ENCODE assay signal across 10 cellular contexts in genomic region chr21:28632718-28633408, GRCh38.
DNase-seq lines count a peak whose midpoint lies in the region; ATAC-seq, FAIRE-seq and TF ChIP-seq lines count a peak whose summit lies in the region.
"Had no signal": no experiment of that assay in that cellular context is flagged by ENCODE, and none has a peak within 500 bp of the region (broad histone marks: within the 10 kb centered on the region; RNA-seq: fewer than 3 reads in every experiment).

No MANE protein-coding gene starts in this region.

- intact Hi-C loops in activated CD4-positive, alpha-beta T cell treated with anti-CD3 and anti-CD28 coated beads for 36 hours (cut with DNase I, micrococcal nuclease): no loop called here
- intact Hi-C loops in endothelial cell of umbilical vein (cut with micrococcal nuclease): loop anchor here (1.0 kb wide), 1 partner anchor 349 kb away; no protein-coding TSS in a partner anchor
- intact Hi-C loops in vagina (cut with DNase I): loop anchor here (10.0 kb wide), 1 partner anchor 1372 kb away; no protein-coding TSS in a partner anchor
- intact Hi-C loops in left colon (cut with DNase I, micrococcal nuclease): no loop called here

- H3K36me3 Mint-ChIP-seq in activated CD4-positive, alpha-beta T cell treated with anti-CD3 and anti-CD28 coated beads for 36 hours (ENCODE audit: low read depth): no peaks in the 10 kb centered on the region

- BruUV-seq in endothelial cell of umbilical vein (replicated peaks; lab: Mats Ljungman, UMichigan): no TSS peak

- TF ChIP-seq POLR2A in endothelial cell of umbilical vein (IDR thresholded peaks at IDR 0.05; ENCODE audit: low read depth, low read length) (no peak), vagina (IDR thresholded peaks at IDR 0.05) (no peak)

- DNase-seq in activated CD4-positive, alpha-beta T cell treated with anti-CD3 and anti-CD28 coated beads for 36 hours: no peak
- no peak for DNase-seq in activated CD4-positive, alpha-beta T cell treated with anti-CD3 and anti-CD28 coated beads, Interleukin-2, amount 50 U/mL, for 48 hours
- DNase-seq in endothelial cell of umbilical vein (ENCODE audit: low read depth, low spot score) (peak; percentile 58), lung (ENCODE audit: low spot score) (no peak), vagina (ENCODE audit: extremely low spot score in 2 of 2) (no peak), left colon (no peak), DMS79 treated with DMSO at 0.1 percent for 48 hours (lab: John Stamatoyannopoulos, UW) (no peak), NCI-H2107 (lab: John Stamatoyannopoulos, UW) (no peak)
- DNase-seq: activated naive CD8-positive, alpha-beta T cell treated with anti-CD3 and anti-CD28 coated beads, Interleukin-2, amount 10 ng/mL, durations not matched to agents 7 days and 5 days had no signal

- TF ChIP-seq CTCF in endothelial cell of umbilical vein (IDR thresholded peaks at IDR 0.05; ENCODE audit: extremely low read depth in 1 of 2, insufficient read depth in 1 of 2, low read depth in 1 of 2, low read length in 2 of 2) (no peak), lung (IDR thresholded peaks at IDR 0.05; ENCODE audit: control extremely low read depth, extremely low read depth) (no peak), vagina (IDR thresholded peaks at IDR 0.05) (no peak)

- H3K79me2 ChIP-seq in endothelial cell of umbilical vein (ENCODE audit: control insufficient read depth, insufficient read depth, low read length): no peaks in the 10 kb centered on the region

- 62% methylated on average over 3 of the region's 3 CpGs for WGBS in lung, 2 donors

- no peak overlapping the region for H2AFZ ChIP-seq in endothelial cell of umbilical vein (ENCODE audit: low read depth, low read length)

- H3K4me3 ChIP-seq in endothelial cell of umbilical vein (replicated peaks in 1 of 3; ENCODE audit: insufficient read depth in 1 of 3, low read depth in 1 of 3, low read length in 3 of 3) (no peak overlapping the region), lung (no peak overlapping the region), vagina (no peak overlapping the region)

- H3K4me1 ChIP-seq in endothelial cell of umbilical vein (ENCODE audit: control insufficient read depth, extremely low read depth, insufficient read depth, low read length) (peaks cover 58% of the 10 kb centered on the region), lung (ENCODE audit: control insufficient read depth in 2 of 2, insufficient read depth in 2 of 2, low read length in 2 of 2) (peaks cover 2 to 16% of the 10 kb centered on the region in 2 donors), vagina (peaks cover 39% of the 10 kb centered on the region)

- H3K9me3 ChIP-seq in endothelial cell of umbilical vein (replicated peaks; ENCODE audit: control insufficient read depth, insufficient read depth, low read length) (no peaks in the 10 kb centered on the region), lung (ENCODE audit: control insufficient read depth in 2 of 2, insufficient read depth in 1 of 2, low read length in 1 of 2) (no peaks in the 10 kb centered on the region), vagina (no peaks in the 10 kb centered on the region)

- H3K27me3 ChIP-seq in endothelial cell of umbilical vein (ENCODE audit: control insufficient read depth in 2 of 2, insufficient read depth in 2 of 2, low read length in 2 of 2) (no peaks in the 10 kb centered on the region), lung (ENCODE audit: control insufficient read depth, insufficient read depth) (no peaks in the 10 kb centered on the region), vagina (no peaks in the 10 kb centered on the region)

- FAIRE-seq in endothelial cell of umbilical vein (lab: Jason Lieb, UNC): peak; percentile 31
- FAIRE-seq: TTC549 had no signal

- H3K27me3 Mint-ChIP-seq in activated CD4-positive, alpha-beta T cell treated with anti-CD3 and anti-CD28 coated beads for 36 hours: no peaks in the 10 kb centered on the region
- H3K27me3 Mint-ChIP-seq: activated naive CD8-positive, alpha-beta T cell treated with anti-CD3 and anti-CD28 coated beads, Interleukin-2, amount 10 ng/mL, durations not matched to agents 7 days and 5 days had no signal

- ATAC-seq in activated CD4-positive, alpha-beta T cell treated with anti-CD3 and anti-CD28 coated beads for 36 hours: peak; percentile 26
- ATAC-seq in lung (ENCODE audit: insufficient read depth, low FRiP score) (no peak), left colon (no peak)

- peak overlapping the region; percentile 74 for H3K9ac ChIP-seq in endothelial cell of umbilical vein (replicated peaks; ENCODE audit: extremely low read depth, insufficient read depth, low read length)

- no peak overlapping the region for H3K4me3 Mint-ChIP-seq in activated CD4-positive, alpha-beta T cell treated with anti-CD3 and anti-CD28 coated beads for 36 hours
- H3K4me3 Mint-ChIP-seq: activated naive CD8-positive, alpha-beta T cell treated with anti-CD3 and anti-CD28 coated beads, Interleukin-2, amount 10 ng/mL, durations not matched to agents 7 days and 5 days had no signal

- no peaks in the 10 kb centered on the region for H4K20me1 ChIP-seq in endothelial cell of umbilical vein (replicated peaks; ENCODE audit: control insufficient read depth, extremely low read depth, insufficient read depth, low read length)

- no peaks in the 10 kb centered on the region for H3K9me3 Mint-ChIP-seq in activated CD4-positive, alpha-beta T cell treated with anti-CD3 and anti-CD28 coated beads for 36 hours (ENCODE audit: low read depth)

- H3K36me3 ChIP-seq in endothelial cell of umbilical vein (ENCODE audit: control insufficient read depth in 2 of 2, extremely low read depth in 1 of 2, insufficient read depth in 2 of 2, low read length in 2 of 2) (no peaks in the 10 kb centered on the region), lung (ENCODE audit: control insufficient read depth in 2 of 2, insufficient read depth in 2 of 2, low read length in 2 of 2) (no peaks in the 10 kb centered on the region), vagina (no peaks in the 10 kb centered on the region)

- peak overlapping the region; percentile 97 for H3K27ac ChIP-seq in endothelial cell of umbilical vein (ENCODE audit: insufficient read depth, low read depth, low read length)
- H3K27ac ChIP-seq in lung (ENCODE audit: low read depth in 1 of 2, low read length in 1 of 2): peak overlapping the region; percentile 46 to 78
- peak overlapping the region; percentile 72 for H3K27ac ChIP-seq in vagina

- peaks cover 21% of the 10 kb centered on the region for H3K4me1 Mint-ChIP-seq in activated CD4-positive, alpha-beta T cell treated with anti-CD3 and anti-CD28 coated beads for 36 hours

- no peaks in the 10 kb centered on the region for H3K9me1 ChIP-seq in endothelial cell of umbilical vein (replicated peaks; ENCODE audit: control insufficient read depth, extremely low read depth, insufficient read depth, low read length)

- H3K4me2 ChIP-seq in endothelial cell of umbilical vein (ENCODE audit: insufficient read depth, low read length): peak overlapping the region; percentile 42

- no peak overlapping the region for H3K27ac Mint-ChIP-seq in activated CD4-positive, alpha-beta T cell treated with anti-CD3 and anti-CD28 coated beads for 36 hours
- H3K27ac Mint-ChIP-seq: activated naive CD8-positive, alpha-beta T cell treated with anti-CD3 and anti-CD28 coated beads, Interleukin-2, amount 10 ng/mL, durations not matched to agents 7 days and 5 days had no signal

- POLR2A ChIA-PET in activated CD4-positive, alpha-beta T cell treated with anti-CD3 and anti-CD28 coated beads for 36 hours (lab: Charles Lee): no interaction called here
- POLR2A ChIA-PET in endothelial cell of umbilical vein (lab: Charles Lee): no interaction called here

- dilution Hi-C loops in endothelial cell of umbilical vein (cut with MboI; ENCODE audit: extremely low pct_ligation_motif_present, low sequenced_read_pairs): no loop called here

- CTCF ChIA-PET in activated CD4-positive, alpha-beta T cell treated with anti-CD3 and anti-CD28 coated beads for 36 hours (lab: Charles Lee): interaction anchor here (2.5 kb wide), 1 partner anchor 112 kb away, joined by 10 read pairs; no protein-coding TSS in a partner anchor
- CTCF ChIA-PET in endothelial cell of umbilical vein (lab: Charles Lee): interaction anchor here (1.2 to 2.6 kb wide), 7 partner anchors 8 to 294 kb away, joined by 3 to 11 read pairs (median 3); no protein-coding TSS in a partner anchor

TF ChIP-seq in endothelial cell of umbilical vein, 7 proteins besides CTCF, POLR2A, EP300 and RAD21:
- TF ChIP-seq EZH2 (IDR thresholded peaks at IDR 0.05; ENCODE audit: borderline replicate concordance, low read depth, low read length, severe bottlenecking): no peak
- TF ChIP-seq MYC (IDR thresholded peaks at IDR 0.05; ENCODE audit: low read depth, low read length): no peak
- no peak for TF ChIP-seq MAX (IDR thresholded peaks at IDR 0.05; ENCODE audit: insufficient read depth, insufficient read length)
- no peak for TF ChIP-seq POLR2AphosphoS5 (IDR thresholded peaks at IDR 0.05; ENCODE audit: insufficient read depth, low read depth, low read length)
- TF ChIP-seq JUN (IDR thresholded peaks at IDR 0.05; ENCODE audit: borderline replicate concordance, insufficient read depth, insufficient read length, low read depth): peak; percentile 36
- TF ChIP-seq FOS (IDR thresholded peaks at IDR 0.05; ENCODE audit: borderline replicate concordance, insufficient read depth, low read length): peak; percentile 71
- peak; percentile 42 for TF ChIP-seq GATA2 (IDR thresholded peaks at IDR 0.05; ENCODE audit: insufficient read depth, insufficient read length, low read depth, low read length)

Comparison
In these comparisons a context has a peak if more than half of its experiments do, and no peak if none do; other contexts are left out.
1. intact Hi-C loops: an anchor here in endothelial cell of umbilical vein (1.0 kb wide) and vagina (10.0 kb wide); none called in activated CD4-positive, alpha-beta T cell treated with anti-CD3 and anti-CD28 coated beads for 36 hours and left colon.